In genomic region chr12:6330192-6330591, GRCh38 we compare ENCODE assay signal across 1 cellular context.
TF ChIP-seq lines count a peak whose summit lies in the region.

No MANE protein-coding gene starts in this region.

TF ChIP-seq in HepG2, 621 proteins besides CTCF, POLR2A, EP300 and RAD21:
- TF ChIP-seq HNRNPH1 (optimal IDR thresholded peaks at IDR 0.05; ENCODE audit: low read depth, low read length) (peak; percentile 75), RBM22 (optimal IDR thresholded peaks at IDR 0.05; ENCODE audit: low read length) (peak; percentile 18), HMGXB4 (CRISPR knock-in tag; IDR thresholded peaks at IDR 0.05; ENCODE audit: borderline replicate concordance in 1 of 2, low read depth in 1 of 2) (no peak)
